In the genomic region with DNA sequence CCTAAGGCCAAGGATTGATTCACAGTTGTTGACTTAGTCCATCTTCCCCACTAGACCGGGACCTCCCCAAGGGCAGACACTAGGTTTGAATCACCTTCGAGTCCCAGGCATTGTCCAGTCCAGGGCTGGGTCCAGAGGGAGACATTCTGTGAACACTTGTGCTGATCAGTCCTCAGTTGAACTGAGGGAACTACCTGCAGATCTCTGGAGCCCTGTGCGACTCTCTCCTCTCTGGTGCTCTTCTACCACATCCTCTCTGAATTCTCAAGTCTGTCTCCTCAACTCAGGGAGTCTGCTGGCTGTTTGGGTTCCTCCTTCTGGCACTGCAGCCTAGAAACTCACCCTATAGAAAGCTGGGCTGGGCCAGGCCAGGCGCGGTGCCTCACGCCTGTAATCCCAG, we compare ENCODE assay signal across 2 cellular contexts.
TF ChIP-seq lines count a peak whose summit lies in the region.

No MANE protein-coding gene starts in this region.

TF ChIP-seq in A549, 52 proteins besides CTCF, POLR2A, EP300 and RAD21 (continued from another document):
- TF ChIP-seq RCOR1 (IDR thresholded peaks at IDR 0.05; ENCODE audit: low read depth, low read length) (no peak), ZSCAN20 (CRISPR knock-in tag; IDR thresholded peaks at IDR 0.05) (no peak)

TF ChIP-seq in GM23338, 12 proteins besides CTCF, POLR2A, EP300 and RAD21 (continued from another document):
- TF ChIP-seq CREB1 (CRISPR knock-in tag; IDR thresholded peaks at IDR 0.05; ENCODE audit: low read depth) (no peak), EZH2phosphoT487 (IDR thresholded peaks at IDR 0.05; ENCODE audit: unreplicated experiment) (no peak)
- TF ChIP-seq, protein P1, sequence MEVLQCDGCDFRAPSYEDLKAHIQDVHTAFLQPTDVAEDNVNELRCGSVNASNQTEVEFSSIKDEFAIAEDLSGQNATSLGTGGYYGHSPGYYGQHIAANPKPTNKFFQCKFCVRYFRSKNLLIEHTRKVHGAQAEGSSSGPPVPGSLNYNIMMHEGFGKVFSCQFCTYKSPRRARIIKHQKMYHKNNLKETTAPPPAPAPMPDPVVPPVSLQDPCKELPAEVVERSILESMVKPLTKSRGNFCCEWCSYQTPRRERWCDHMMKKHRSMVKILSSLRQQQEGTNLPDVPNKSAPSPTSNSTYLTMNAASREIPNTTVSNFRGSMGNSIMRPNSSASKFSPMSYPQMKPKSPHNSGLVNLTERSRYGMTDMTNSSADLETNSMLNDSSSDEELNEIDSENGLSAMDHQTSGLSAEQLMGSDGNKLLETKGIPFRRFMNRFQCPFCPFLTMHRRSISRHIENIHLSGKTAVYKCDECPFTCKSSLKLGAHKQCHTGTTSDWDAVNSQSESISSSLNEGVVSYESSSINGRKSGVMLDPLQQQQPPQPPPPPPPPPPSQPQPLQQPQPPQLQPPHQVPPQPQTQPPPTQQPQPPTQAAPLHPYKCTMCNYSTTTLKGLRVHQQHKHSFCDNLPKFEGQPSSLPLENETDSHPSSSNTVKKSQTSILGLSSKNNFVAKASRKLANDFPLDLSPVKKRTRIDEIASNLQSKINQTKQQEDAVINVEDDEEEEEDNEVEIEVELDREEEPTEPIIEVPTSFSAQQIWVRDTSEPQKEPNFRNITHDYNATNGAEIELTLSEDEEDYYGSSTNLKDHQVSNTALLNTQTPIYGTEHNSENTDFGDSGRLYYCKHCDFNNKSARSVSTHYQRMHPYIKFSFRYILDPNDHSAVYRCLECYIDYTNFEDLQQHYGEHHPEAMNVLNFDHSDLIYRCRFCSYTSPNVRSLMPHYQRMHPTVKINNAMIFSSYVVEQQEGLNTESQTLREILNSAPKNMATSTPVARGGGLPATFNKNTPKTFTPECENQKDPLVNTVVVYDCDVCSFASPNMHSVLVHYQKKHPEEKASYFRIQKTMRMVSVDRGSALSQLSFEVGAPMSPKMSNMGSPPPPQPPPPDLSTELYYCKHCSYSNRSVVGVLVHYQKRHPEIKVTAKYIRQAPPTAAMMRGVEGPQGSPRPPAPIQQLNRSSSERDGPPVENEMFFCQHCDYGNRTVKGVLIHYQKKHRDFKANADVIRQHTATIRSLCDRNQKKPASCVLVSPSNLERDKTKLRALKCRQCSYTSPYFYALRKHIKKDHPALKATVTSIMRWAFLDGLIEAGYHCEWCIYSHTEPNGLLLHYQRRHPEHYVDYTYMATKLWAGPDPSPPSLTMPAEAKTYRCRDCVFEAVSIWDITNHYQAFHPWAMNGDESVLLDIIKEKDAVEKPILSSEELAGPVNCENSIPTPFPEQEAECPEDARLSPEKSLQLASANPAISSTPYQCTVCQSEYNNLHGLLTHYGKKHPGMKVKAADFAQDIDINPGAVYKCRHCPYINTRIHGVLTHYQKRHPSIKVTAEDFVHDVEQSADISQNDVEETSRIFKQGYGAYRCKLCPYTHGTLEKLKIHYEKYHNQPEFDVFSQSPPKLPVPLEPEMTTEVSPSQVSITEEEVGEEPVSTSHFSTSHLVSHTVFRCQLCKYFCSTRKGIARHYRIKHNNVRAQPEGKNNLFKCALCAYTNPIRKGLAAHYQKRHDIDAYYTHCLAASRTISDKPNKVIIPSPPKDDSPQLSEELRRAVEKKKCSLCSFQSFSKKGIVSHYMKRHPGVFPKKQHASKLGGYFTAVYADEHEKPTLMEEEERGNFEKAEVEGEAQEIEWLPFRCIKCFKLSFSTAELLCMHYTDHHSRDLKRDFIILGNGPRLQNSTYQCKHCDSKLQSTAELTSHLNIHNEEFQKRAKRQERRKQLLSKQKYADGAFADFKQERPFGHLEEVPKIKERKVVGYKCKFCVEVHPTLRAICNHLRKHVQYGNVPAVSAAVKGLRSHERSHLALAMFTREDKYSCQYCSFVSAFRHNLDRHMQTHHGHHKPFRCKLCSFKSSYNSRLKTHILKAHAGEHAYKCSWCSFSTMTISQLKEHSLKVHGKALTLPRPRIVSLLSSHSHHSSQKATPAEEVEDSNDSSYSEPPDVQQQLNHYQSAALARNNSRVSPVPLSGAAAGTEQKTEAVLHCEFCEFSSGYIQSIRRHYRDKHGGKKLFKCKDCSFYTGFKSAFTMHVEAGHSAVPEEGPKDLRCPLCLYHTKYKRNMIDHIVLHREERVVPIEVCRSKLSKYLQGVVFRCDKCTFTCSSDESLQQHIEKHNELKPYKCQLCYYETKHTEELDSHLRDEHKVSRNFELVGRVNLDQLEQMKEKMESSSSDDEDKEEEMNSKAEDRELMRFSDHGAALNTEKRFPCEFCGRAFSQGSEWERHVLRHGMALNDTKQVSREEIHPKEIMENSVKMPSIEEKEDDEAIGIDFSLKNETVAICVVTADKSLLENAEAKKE (CRISPR knock-in tag; IDR thresholded peaks at IDR 0.05) = no peak
- TF ChIP-seq, protein P2, sequence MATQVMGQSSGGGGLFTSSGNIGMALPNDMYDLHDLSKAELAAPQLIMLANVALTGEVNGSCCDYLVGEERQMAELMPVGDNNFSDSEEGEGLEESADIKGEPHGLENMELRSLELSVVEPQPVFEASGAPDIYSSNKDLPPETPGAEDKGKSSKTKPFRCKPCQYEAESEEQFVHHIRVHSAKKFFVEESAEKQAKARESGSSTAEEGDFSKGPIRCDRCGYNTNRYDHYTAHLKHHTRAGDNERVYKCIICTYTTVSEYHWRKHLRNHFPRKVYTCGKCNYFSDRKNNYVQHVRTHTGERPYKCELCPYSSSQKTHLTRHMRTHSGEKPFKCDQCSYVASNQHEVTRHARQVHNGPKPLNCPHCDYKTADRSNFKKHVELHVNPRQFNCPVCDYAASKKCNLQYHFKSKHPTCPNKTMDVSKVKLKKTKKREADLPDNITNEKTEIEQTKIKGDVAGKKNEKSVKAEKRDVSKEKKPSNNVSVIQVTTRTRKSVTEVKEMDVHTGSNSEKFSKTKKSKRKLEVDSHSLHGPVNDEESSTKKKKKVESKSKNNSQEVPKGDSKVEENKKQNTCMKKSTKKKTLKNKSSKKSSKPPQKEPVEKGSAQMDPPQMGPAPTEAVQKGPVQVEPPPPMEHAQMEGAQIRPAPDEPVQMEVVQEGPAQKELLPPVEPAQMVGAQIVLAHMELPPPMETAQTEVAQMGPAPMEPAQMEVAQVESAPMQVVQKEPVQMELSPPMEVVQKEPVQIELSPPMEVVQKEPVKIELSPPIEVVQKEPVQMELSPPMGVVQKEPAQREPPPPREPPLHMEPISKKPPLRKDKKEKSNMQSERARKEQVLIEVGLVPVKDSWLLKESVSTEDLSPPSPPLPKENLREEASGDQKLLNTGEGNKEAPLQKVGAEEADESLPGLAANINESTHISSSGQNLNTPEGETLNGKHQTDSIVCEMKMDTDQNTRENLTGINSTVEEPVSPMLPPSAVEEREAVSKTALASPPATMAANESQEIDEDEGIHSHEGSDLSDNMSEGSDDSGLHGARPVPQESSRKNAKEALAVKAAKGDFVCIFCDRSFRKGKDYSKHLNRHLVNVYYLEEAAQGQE (IDR thresholded peaks at IDR 0.05; ENCODE audit: unreplicated experiment) = no peak
